9 cellular contexts compared by ENCODE assay signal in the genomic region with DNA sequence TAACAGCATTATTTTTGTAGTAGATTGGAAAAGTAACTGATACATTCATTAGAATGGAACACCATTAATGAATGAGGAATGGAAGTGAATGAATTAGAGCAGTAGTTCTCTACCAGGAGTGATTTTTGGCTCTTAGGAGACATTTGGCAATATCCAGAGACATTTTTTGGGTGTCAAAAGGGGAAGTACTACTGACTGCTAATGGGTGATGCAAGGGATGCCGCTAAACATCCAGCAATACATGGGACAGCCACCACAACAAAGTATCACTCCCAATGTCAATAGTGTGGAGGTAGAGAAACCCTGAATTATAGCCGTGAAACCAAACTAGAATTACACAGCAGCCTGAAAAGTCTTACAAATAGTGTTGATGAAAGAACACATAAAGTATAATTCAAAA. TPM values are rescaled to one million over a fixed set of nuclear protein-coding genes. Genes with fewer than 3 reads are reported as not detected.
A peak's percentile ranks its signal among the peaks of the same experiment; 100 is the strongest.
DNase-seq lines count a peak whose midpoint lies in the region; ATAC-seq and TF ChIP-seq lines count a peak whose summit lies in the region.
"Had no signal": no experiment of that assay in that cellular context is flagged by ENCODE, and none has a peak within 500 bp of the region (broad histone marks: within the 10 kb centered on the region; RNA-seq: fewer than 3 reads in every experiment).

No MANE protein-coding gene starts in this region.

- POLR2A ChIA-PET in activated CD4-positive, alpha-beta T cell treated with anti-CD3 and anti-CD28 coated beads for 36 hours (lab: Charles Lee): interaction anchor here (1.7 kb wide), 1 partner anchor 35 kb away, joined by 5 read pairs; no protein-coding TSS in a partner anchor

- H2AFZ ChIP-seq in OCI-LY3 (ENCODE audit: low read depth, low read length): no peak overlapping the region

- peak overlapping the region; percentile 95 for H3K27ac Mint-ChIP-seq in activated CD4-positive, alpha-beta T cell treated with anti-CD3 and anti-CD28 coated beads for 36 hours

- peaks cover 39% of the 10 kb centered on the region for H4K20me1 ChIP-seq in OCI-LY3 (ENCODE audit: insufficient read depth, low read length)

- no peak for DNase-seq in activated CD4-positive, alpha-beta T cell treated with anti-CD3 and anti-CD28 coated beads for 36 hours
- no peak for DNase-seq in activated CD4-positive, alpha-beta T cell treated with anti-CD3 and anti-CD28 coated beads for 1 hour
- DNase-seq in dorsolateral prefrontal cortex (no peak), cerebellar nuclear complex (lab: John Stamatoyannopoulos, UW) (no peak), GM19240 (ENCODE audit: insufficient read length, low spot score) (no peak)

- no peak overlapping the region for H3K27ac ChIP-seq in OCI-LY3 (ENCODE audit: low read length)
- H3K27ac ChIP-seq in dorsolateral prefrontal cortex: no peak overlapping the region

- intact Hi-C loops in activated CD4-positive, alpha-beta T cell treated with anti-CD3 and anti-CD28 coated beads for 36 hours (cut with DNase I, micrococcal nuclease): loop anchor here (2.0 to 10.0 kb wide), 2 partner anchors 13 to 1271 kb away; partner anchors contain the start of gene WDR89 (in 1 of the 2)
- intact Hi-C loops in dorsolateral prefrontal cortex (cut with DNase I): loop anchor here (10.0 kb wide), 1 partner anchor 69 kb away; the partner anchor contains the start of gene FNTB (in 2 of the 2)

- peaks cover 59% of the 10 kb centered on the region for H3K4me1 Mint-ChIP-seq in activated CD4-positive, alpha-beta T cell treated with anti-CD3 and anti-CD28 coated beads for 36 hours

- H3K9ac ChIP-seq in OCI-LY3 (ENCODE audit: low read length) (no peak overlapping the region), skeletal muscle satellite cell (ENCODE audit: low read depth, low read length) (no peak overlapping the region)

- peaks cover 7% of the 10 kb centered on the region for H3K36me3 ChIP-seq in OCI-LY3 (replicated peaks; ENCODE audit: low read depth, low read length)
- H3K36me3 ChIP-seq in skeletal muscle satellite cell (ENCODE audit: insufficient read depth, low read length): no peaks in the 10 kb centered on the region

- CTCF ChIA-PET in activated CD4-positive, alpha-beta T cell treated with anti-CD3 and anti-CD28 coated beads for 36 hours (lab: Charles Lee): interaction anchor here (1.2 to 1.3 kb wide), 3 partner anchors 10 to 71 kb away, joined by 3 to 4 read pairs (median 4); partner anchors contain the start of gene FNTB

- H3K4me2 ChIP-seq in OCI-LY3 (ENCODE audit: low read length) (peak overlapping the region; percentile 96), skeletal muscle satellite cell (ENCODE audit: low read length) (peak overlapping the region; percentile 85)

- H3K9me3 ChIP-seq in OCI-LY3 (ENCODE audit: insufficient read depth, low read length) (no peaks in the 10 kb centered on the region), skeletal muscle satellite cell (replicated peaks; ENCODE audit: low read length) (no peaks in the 10 kb centered on the region)

- no peak for ATAC-seq in activated CD4-positive, alpha-beta T cell treated with anti-CD3 and anti-CD28 coated beads for 36 hours
- ATAC-seq in GM19351 (IDR thresholded peaks at IDR 0.05; ENCODE audit: unreplicated experiment): no peak

- H3K4me3 ChIP-seq in OCI-LY3 (ENCODE audit: low read length) (0 out of 2 replicates have a peak overlapping the region, but pooled peaks have one; percentile 96), dorsolateral prefrontal cortex (peak overlapping the region in 42 of 59 donors; percentile 76 to 100 (median 98)), skeletal muscle satellite cell (ENCODE audit: low read length) (peak overlapping the region; percentile 81)

- H3K4me1 ChIP-seq in OCI-LY3 (ENCODE audit: low read length) (peaks cover 11% of the 10 kb centered on the region), skeletal muscle satellite cell (ENCODE audit: control insufficient read depth, insufficient read depth, low read length) (peaks cover 44% of the 10 kb centered on the region)

- H3K36me3 Mint-ChIP-seq in activated CD4-positive, alpha-beta T cell treated with anti-CD3 and anti-CD28 coated beads for 36 hours (ENCODE audit: low read depth): peaks cover 36% of the 10 kb centered on the region

- no peaks in the 10 kb centered on the region for H3K27me3 Mint-ChIP-seq in activated CD4-positive, alpha-beta T cell treated with anti-CD3 and anti-CD28 coated beads for 36 hours

- H3K4me3 Mint-ChIP-seq in activated CD4-positive, alpha-beta T cell treated with anti-CD3 and anti-CD28 coated beads for 36 hours: peak overlapping the region; percentile 89

- H3K27me3 ChIP-seq in OCI-LY3 (ENCODE audit: low read depth, low read length) (no peaks in the 10 kb centered on the region; the same call in 1 of the 2 replicates), dorsolateral prefrontal cortex (no peaks in the 10 kb centered on the region), skeletal muscle satellite cell (ENCODE audit: control insufficient read depth, insufficient read depth, low read length) (peaks cover 5% of the 10 kb centered on the region)

- TF ChIP-seq CTCF in OCI-LY3 (IDR thresholded peaks at IDR 0.05; ENCODE audit: low read depth, low read length) (no peak), dorsolateral prefrontal cortex (IDR thresholded peaks at IDR 0.05 in 54 of 56, conservative IDR thresholded peaks at IDR 0.05 in 2 of 56; ENCODE audit: low read depth in 1 of 56, partially characterized antibody in 56 of 56) (no peak)

- H3K79me2 ChIP-seq in OCI-LY3 (ENCODE audit: low read length): peaks cover 48% of the 10 kb centered on the region

- no peaks in the 10 kb centered on the region for H3K9me3 Mint-ChIP-seq in activated CD4-positive, alpha-beta T cell treated with anti-CD3 and anti-CD28 coated beads for 36 hours (ENCODE audit: low read depth)

RNA-seq across cellular contexts. Expression of gene CHURC1, which starts 1.5 kb away (rescaled TPM):
- 10 to 100 TPM; 37.6 to 66.1 TPM for total RNA-seq in activated CD4-positive, alpha-beta T cell treated with anti-CD3 and anti-CD28 coated beads for 36 hours
- 10 to 100 TPM; 39.7 to 80.2 (median 55.2) TPM for total RNA-seq in dorsolateral prefrontal cortex
- 53.1 and 63.4 TPM in 2 replicates for total RNA-seq in skeletal muscle satellite cell (2012; rRNA removed)

RNA-seq across cellular contexts. Expression of gene GPX2, which starts 26.7 kb away (rescaled TPM):
- not detected for total RNA-seq in activated CD4-positive, alpha-beta T cell treated with anti-CD3 and anti-CD28 coated beads for 36 hours
- total RNA-seq in dorsolateral prefrontal cortex: 1 to 10 TPM in 2 of 120 experiments, under 1 TPM in 6, not detected in 112; 0.39 to 1.2 (median 0.72) TPM
- total RNA-seq in skeletal muscle satellite cell (2012; rRNA removed): not detected in 2 replicates
- total RNA-seq: mesenteric fat pad had no signal

RNA-seq across cellular contexts. Expression of gene SPTB, which starts 36.1 kb away (rescaled TPM):
- under 1 TPM; 0.32 to 0.60 TPM for total RNA-seq in activated CD4-positive, alpha-beta T cell treated with anti-CD3 and anti-CD28 coated beads for 36 hours
- total RNA-seq in dorsolateral prefrontal cortex: 10 to 100 TPM in 119 of 120 experiments, 1 to 10 TPM in 1; 6.7 to 55.4 (median 33.1) TPM
- total RNA-seq in skeletal muscle satellite cell (2012; rRNA removed): under 0.01 TPM in 1 of 2 replicates, not detected in the other

RNA-seq across cellular contexts. Expression of gene RAB15, which starts 56.3 kb away (rescaled TPM):
- total RNA-seq in activated CD4-positive, alpha-beta T cell treated with anti-CD3 and anti-CD28 coated beads for 36 hours: 1 to 10 TPM; 3.7 to 5.3 TPM
- 100 to 1,000 TPM in 21 of 120 experiments, 10 to 100 TPM in 99; 23.7 to 133 (median 83.8) TPM for total RNA-seq in dorsolateral prefrontal cortex
- total RNA-seq in skeletal muscle satellite cell (2012; rRNA removed): 2.8 and 6.3 TPM in 2 replicates

Comparison
In these comparisons a context has a peak if more than half of its experiments do, and no peak if none do; other contexts are left out.
1. RNA of gene SPTB, which starts 36.1 kb away (total RNA-seq): 6.7 to 55.4 TPM in dorsolateral prefrontal cortex; 0.32 to 0.60 TPM in activated CD4-positive, alpha-beta T cell treated with anti-CD3 and anti-CD28 coated beads for 36 hours; every median in the first group is over 4 times any median in the second.
2. Peak in every context shown above with its lines, with median percentiles within 50 percentile points of each other: H3K4me3 ChIP-seq.